Comparison of ENCODE assay signal across 22 cellular contexts in genomic region chr7:28939844-28940243, GRCh38.
"Had no signal": no experiment of that assay in that cellular context is flagged by ENCODE, and none has a peak within 500 bp of the region (broad histone marks: within the 10 kb centered on the region; RNA-seq: fewer than 3 reads in every experiment).

No MANE protein-coding gene starts in this region.

- H3K9me3 Mint-ChIP-seq: activated CD4-positive, alpha-beta memory T cell treated with anti-CD3 and anti-CD28 coated beads, Interleukin-2, amount 10 ng/mL, durations not matched to agents 7 days and 5 days; activated naive CD8-positive, alpha-beta T cell treated with anti-CD3 and anti-CD28 coated beads, Interleukin-2, amount 50 U/mL, for 24 hours; natural killer cell treated with Interleukin-12 subunit alpha and Interleukin-12 subunit beta and Interleukin-15 and Interleukin-18, amount 100 ng/mL, for 72 hours; stimulated activated naive CD8-positive, alpha-beta T cell treated with anti-CD3 and anti-CD28 coated beads, Interleukin-15, Interleukin-2, amounts not matched to agents 100 ng/mL and 50 ng/mL, for 24 hours; T-helper 1 cell treated with Interleukin-12 subunit alpha and Interleukin-12 subunit beta and Interleukin-4 antibody, amounts not matched to agents 30 μg/mL and 1 μg/mL, for 36 hours had no signal

- H3K4me3 ChIP-seq: cardiac muscle cell, left ventricle myocardium inferior, pancreas, right lobe of liver, skin epidermis, thyroid gland had no signal

- H3K9me3 ChIP-seq: left ventricle myocardium inferior, pancreas, right lobe of liver, thyroid gland had no signal

- H3K4me1 Mint-ChIP-seq: activated CD4-positive, alpha-beta memory T cell treated with anti-CD3 and anti-CD28 coated beads, Interleukin-2, amount 10 ng/mL, durations not matched to agents 7 days and 5 days; activated CD8-positive, alpha-beta memory T cell treated with anti-CD3 and anti-CD28 coated beads, Interleukin-2, amount 10 ng/mL, durations not matched to agents 7 days and 5 days; activated naive CD8-positive, alpha-beta T cell treated with anti-CD3 and anti-CD28 coated beads, Interleukin-2, amount 50 U/mL, for 24 hours had no signal

- H3K27ac ChIP-seq: cardiac muscle cell, pancreas, right lobe of liver, skin epidermis, thyroid gland had no signal

- ATAC-seq: activated CD8-positive, alpha-beta memory T cell treated with anti-CD3 and anti-CD28 coated beads, Interleukin-2, amount 10 ng/mL, durations not matched to agents 7 days and 5 days; activated naive CD8-positive, alpha-beta T cell treated with anti-CD3 and anti-CD28 coated beads, Interleukin-2, amount 50 U/mL, for 24 hours; natural killer cell treated with Interleukin-12 subunit alpha and Interleukin-12 subunit beta and Interleukin-15 and Interleukin-18, amount 100 ng/mL, for 72 hours; pancreas; right lobe of liver had no signal

- H3K27me3 ChIP-seq: cardiac muscle cell, pancreas, right lobe of liver, thyroid gland had no signal

- H3K4me1 ChIP-seq: pancreas, right lobe of liver, thyroid gland had no signal

- DNase-seq: activated CD4-positive, alpha-beta memory T cell treated with anti-CD3 and anti-CD28 coated beads, Interleukin-2, amount 10 ng/mL, durations not matched to agents 7 days and 5 days; activated CD4-positive, alpha-beta T cell treated with anti-CD3 and anti-CD28 coated beads for 48 hours; activated CD4-positive, CD25-positive, alpha-beta regulatory T cell; activated CD8-positive, alpha-beta memory T cell treated with anti-CD3 and anti-CD28 coated beads, Interleukin-2, amount 10 ng/mL, durations not matched to agents 7 days and 5 days; activated gamma-delta T cell; activated naive CD4-positive, alpha-beta T cell treated with anti-CD3 and anti-CD28 coated beads, Interleukin-2, amount 50 U/mL, for 16 hours; activated naive CD8-positive, alpha-beta T cell treated with anti-CD3 and anti-CD28 coated beads, Interleukin-2, amount 50 U/mL, for 24 hours; activated T-cell treated with anti-CD3 and anti-CD28 coated beads for 4 hours; foreskin fibroblast; left ventricle myocardium inferior; midbrain; pancreas; right lobe of liver; stimulated activated CD4-positive, alpha-beta T cell treated with anti-CD3 and anti-CD28 coated beads, Interleukin-1b, Interleukin-23, amount 100 ng/mL, for 48 hours; substantia nigra; T1000; thyroid gland had no signal

- H3K27ac Mint-ChIP-seq: activated CD4-positive, alpha-beta memory T cell treated with anti-CD3 and anti-CD28 coated beads, Interleukin-2, amount 10 ng/mL, durations not matched to agents 7 days and 5 days; activated CD8-positive, alpha-beta memory T cell treated with anti-CD3 and anti-CD28 coated beads, Interleukin-2, amount 10 ng/mL, durations not matched to agents 7 days and 5 days; activated naive CD8-positive, alpha-beta T cell treated with anti-CD3 and anti-CD28 coated beads, Interleukin-2, amount 50 U/mL, for 24 hours; natural killer cell treated with Interleukin-12 subunit alpha and Interleukin-12 subunit beta and Interleukin-15 and Interleukin-18, amount 100 ng/mL, for 72 hours; stimulated activated naive CD8-positive, alpha-beta T cell treated with anti-CD3 and anti-CD28 coated beads, Interleukin-15, Interleukin-2, amounts not matched to agents 100 ng/mL and 50 ng/mL, for 24 hours; T-helper 1 cell treated with Interleukin-12 subunit alpha and Interleukin-12 subunit beta and Interleukin-4 antibody, amounts not matched to agents 30 μg/mL and 1 μg/mL, for 36 hours had no signal

- H3K36me3 Mint-ChIP-seq: activated CD8-positive, alpha-beta memory T cell treated with anti-CD3 and anti-CD28 coated beads, Interleukin-2, amount 10 ng/mL, durations not matched to agents 7 days and 5 days; natural killer cell treated with Interleukin-12 subunit alpha and Interleukin-12 subunit beta and Interleukin-15 and Interleukin-18, amount 100 ng/mL, for 72 hours had no signal

- H3K36me3 ChIP-seq: cardiac muscle cell, left ventricle myocardium inferior, pancreas, right lobe of liver, thyroid gland had no signal

- H3K4me3 Mint-ChIP-seq: activated CD4-positive, alpha-beta memory T cell treated with anti-CD3 and anti-CD28 coated beads, Interleukin-2, amount 10 ng/mL, durations not matched to agents 7 days and 5 days; activated CD8-positive, alpha-beta memory T cell treated with anti-CD3 and anti-CD28 coated beads, Interleukin-2, amount 10 ng/mL, durations not matched to agents 7 days and 5 days; activated naive CD8-positive, alpha-beta T cell treated with anti-CD3 and anti-CD28 coated beads, Interleukin-2, amount 50 U/mL, for 24 hours; natural killer cell treated with Interleukin-12 subunit alpha and Interleukin-12 subunit beta and Interleukin-15 and Interleukin-18, amount 100 ng/mL, for 72 hours; stimulated activated naive CD8-positive, alpha-beta T cell treated with anti-CD3 and anti-CD28 coated beads, Interleukin-15, Interleukin-2, amounts not matched to agents 100 ng/mL and 50 ng/mL, for 24 hours; T-helper 1 cell treated with Interleukin-12 subunit alpha and Interleukin-12 subunit beta and Interleukin-4 antibody, amounts not matched to agents 30 μg/mL and 1 μg/mL, for 36 hours had no signal
